Comparison of ENCODE assay signal across 32 cellular contexts in genomic region chr17:59402760-59403159, GRCh38.
"Had no signal": no experiment of that assay in that cellular context is flagged by ENCODE, and none has a peak within 500 bp of the region (broad histone marks: within the 10 kb centered on the region; RNA-seq: fewer than 3 reads in every experiment).

No MANE protein-coding gene starts in this region.

- H3K27ac ChIP-seq: brain microvascular endothelial cell, colonic mucosa had no signal

- H3K4me3 Mint-ChIP-seq: activated CD4-positive, alpha-beta memory T cell treated with anti-CD3 and anti-CD28 coated beads, Interleukin-2, amount 10 ng/mL, durations not matched to agents 7 days and 5 days; activated CD4-positive, alpha-beta T cell treated with anti-CD3 and anti-CD28 coated beads, Interleukin-2, amount 10 ng/mL, durations not matched to agents 7 days and 5 days; activated naive CD8-positive, alpha-beta T cell; activated T-cell treated with anti-CD3 and anti-CD28 coated beads, Interleukin-2, amount 50 U/mL, for 24 hours; activated T-helper 17 cell treated with anti-CD3 and anti-CD28 coated beads, Interleukin-2, amount 50 U/mL, for 72 hours; endodermal cell; T-helper 17 cell; T-helper 2 cell treated with Interferon-gamma antibody and Interleukin-4, amounts not matched to agents 5 μg/mL and 100 μg/mL, for 36 hours had no signal

- H3K9me3 ChIP-seq: colonic mucosa had no signal

- H3K4me1 ChIP-seq: colonic mucosa had no signal

- ATAC-seq: activated T-helper 17 cell treated with anti-CD3 and anti-CD28 coated beads, Interleukin-2, amount 50 U/mL, for 72 hours; esophagus mucosa; T-helper 17 cell had no signal

- H3K27me3 ChIP-seq: brain microvascular endothelial cell, colonic mucosa had no signal

- H3K4me3 ChIP-seq: colonic mucosa had no signal

- H3K27me3 Mint-ChIP-seq: activated CD4-positive, alpha-beta memory T cell treated with anti-CD3 and anti-CD28 coated beads, Interleukin-2, amount 10 ng/mL, durations not matched to agents 7 days and 5 days; activated CD4-positive, alpha-beta T cell treated with anti-CD3 and anti-CD28 coated beads, Interleukin-2, amount 10 ng/mL, durations not matched to agents 7 days and 5 days; activated naive CD8-positive, alpha-beta T cell; activated T-cell treated with anti-CD3 and anti-CD28 coated beads, Interleukin-2, amount 50 U/mL, for 24 hours; activated T-helper 17 cell treated with anti-CD3 and anti-CD28 coated beads, Interleukin-2, amount 50 U/mL, for 72 hours; T-helper 17 cell had no signal

- H3K9me3 Mint-ChIP-seq: activated CD4-positive, alpha-beta memory T cell treated with anti-CD3 and anti-CD28 coated beads, Interleukin-2, amount 10 ng/mL, durations not matched to agents 7 days and 5 days; activated CD4-positive, alpha-beta T cell treated with anti-CD3 and anti-CD28 coated beads, Interleukin-2, amount 10 ng/mL, durations not matched to agents 7 days and 5 days; activated T-cell treated with anti-CD3 and anti-CD28 coated beads, Interleukin-2, amount 50 U/mL, for 24 hours; activated T-helper 17 cell treated with anti-CD3 and anti-CD28 coated beads, Interleukin-2, amount 50 U/mL, for 72 hours; endodermal cell; T-helper 2 cell treated with Interferon-gamma antibody and Interleukin-4, amounts not matched to agents 5 μg/mL and 100 μg/mL, for 36 hours had no signal

- H3K4me1 Mint-ChIP-seq: activated CD4-positive, alpha-beta T cell treated with anti-CD3 and anti-CD28 coated beads, Interleukin-2, amount 10 ng/mL, durations not matched to agents 7 days and 5 days; activated T-helper 17 cell treated with anti-CD3 and anti-CD28 coated beads, Interleukin-2, amount 50 U/mL, for 72 hours had no signal

- H3K36me3 ChIP-seq: colonic mucosa had no signal

- DNase-seq: activated CD4-positive, alpha-beta memory T cell treated with anti-CD3 and anti-CD28 coated beads, Interleukin-2, amount 10 ng/mL, durations not matched to agents 7 days and 5 days; activated CD4-positive, alpha-beta T cell treated with anti-CD3 and anti-CD28 coated beads for 1 hour; activated CD4-positive, alpha-beta T cell treated with anti-CD3 and anti-CD28 coated beads for 4 hours; activated CD4-positive, alpha-beta T cell treated with anti-CD3 and anti-CD28 coated beads, Interleukin-2, amount 10 ng/mL, durations not matched to agents 7 days and 5 days; activated CD4-positive, alpha-beta T cell treated with anti-CD3 and anti-CD28 coated beads, Interleukin-2, amount 50 U/mL, for 4 hours; activated CD8-positive, alpha-beta memory T cell treated with anti-CD3 and anti-CD28 coated beads, Interleukin-2, amount 50 U/mL, for 48 hours; activated effector memory CD4-positive, alpha-beta T cell treated with Interleukin-2 at 50 U/mL for 16 hours; activated gamma-delta T cell treated with Interleukin-2 at 50 U/mL for 16 hours; activated naive CD4-positive, alpha-beta T cell treated with anti-CD3 and anti-CD28 coated beads, Interleukin-2, amount 50 U/mL, for 16 hours; activated naive CD4-positive, alpha-beta T cell treated with Interleukin-2 at 50 U/mL for 16 hours; activated T-cell treated with anti-CD3 and anti-CD28 coated beads for 4 hours; activated T-cell treated with anti-CD3 and anti-CD28 coated beads, Interleukin-2, amount 50 U/mL, for 24 hours; amniotic stem cell; anterior cingulate cortex; brain microvascular endothelial cell; central memory CD4-positive, alpha-beta T cell; cerebellar nuclear complex; colonic mucosa; effector memory CD4-positive, alpha-beta T cell; endodermal cell; foreskin fibroblast; head of caudate nucleus; T-helper 1 cell; T-helper 17 cell; T1000 had no signal

- FAIRE-seq: astrocyte, bronchial epithelial cell, frontal cortex had no signal
